2 cellular contexts compared by ENCODE assay signal in genomic region chr13:40445557-40445990, GRCh38.
TF ChIP-seq lines count a peak whose summit lies in the region.

No MANE protein-coding gene starts in this region.

TF ChIP-seq in GM23338, 12 proteins besides CTCF, POLR2A, EP300 and RAD21 (continued from another document):
- TF ChIP-seq ZNF462 (CRISPR knock-in tag; IDR thresholded peaks at IDR 0.05) (no peak), POLR2AphosphoS5 (IDR thresholded peaks at IDR 0.05; ENCODE audit: low read depth) (no peak), JUNB (IDR thresholded peaks at IDR 0.05; ENCODE audit: unreplicated experiment) (no peak), CREB1 (CRISPR knock-in tag; IDR thresholded peaks at IDR 0.05; ENCODE audit: low read depth) (no peak)
TF ChIP-seq in GM23338: peak in this region for 0.

TF ChIP-seq in GM12878, 131 proteins besides CTCF, POLR2A, EP300 and RAD21 (continued from another document and continues in another):
- TF ChIP-seq, protein P1, sequence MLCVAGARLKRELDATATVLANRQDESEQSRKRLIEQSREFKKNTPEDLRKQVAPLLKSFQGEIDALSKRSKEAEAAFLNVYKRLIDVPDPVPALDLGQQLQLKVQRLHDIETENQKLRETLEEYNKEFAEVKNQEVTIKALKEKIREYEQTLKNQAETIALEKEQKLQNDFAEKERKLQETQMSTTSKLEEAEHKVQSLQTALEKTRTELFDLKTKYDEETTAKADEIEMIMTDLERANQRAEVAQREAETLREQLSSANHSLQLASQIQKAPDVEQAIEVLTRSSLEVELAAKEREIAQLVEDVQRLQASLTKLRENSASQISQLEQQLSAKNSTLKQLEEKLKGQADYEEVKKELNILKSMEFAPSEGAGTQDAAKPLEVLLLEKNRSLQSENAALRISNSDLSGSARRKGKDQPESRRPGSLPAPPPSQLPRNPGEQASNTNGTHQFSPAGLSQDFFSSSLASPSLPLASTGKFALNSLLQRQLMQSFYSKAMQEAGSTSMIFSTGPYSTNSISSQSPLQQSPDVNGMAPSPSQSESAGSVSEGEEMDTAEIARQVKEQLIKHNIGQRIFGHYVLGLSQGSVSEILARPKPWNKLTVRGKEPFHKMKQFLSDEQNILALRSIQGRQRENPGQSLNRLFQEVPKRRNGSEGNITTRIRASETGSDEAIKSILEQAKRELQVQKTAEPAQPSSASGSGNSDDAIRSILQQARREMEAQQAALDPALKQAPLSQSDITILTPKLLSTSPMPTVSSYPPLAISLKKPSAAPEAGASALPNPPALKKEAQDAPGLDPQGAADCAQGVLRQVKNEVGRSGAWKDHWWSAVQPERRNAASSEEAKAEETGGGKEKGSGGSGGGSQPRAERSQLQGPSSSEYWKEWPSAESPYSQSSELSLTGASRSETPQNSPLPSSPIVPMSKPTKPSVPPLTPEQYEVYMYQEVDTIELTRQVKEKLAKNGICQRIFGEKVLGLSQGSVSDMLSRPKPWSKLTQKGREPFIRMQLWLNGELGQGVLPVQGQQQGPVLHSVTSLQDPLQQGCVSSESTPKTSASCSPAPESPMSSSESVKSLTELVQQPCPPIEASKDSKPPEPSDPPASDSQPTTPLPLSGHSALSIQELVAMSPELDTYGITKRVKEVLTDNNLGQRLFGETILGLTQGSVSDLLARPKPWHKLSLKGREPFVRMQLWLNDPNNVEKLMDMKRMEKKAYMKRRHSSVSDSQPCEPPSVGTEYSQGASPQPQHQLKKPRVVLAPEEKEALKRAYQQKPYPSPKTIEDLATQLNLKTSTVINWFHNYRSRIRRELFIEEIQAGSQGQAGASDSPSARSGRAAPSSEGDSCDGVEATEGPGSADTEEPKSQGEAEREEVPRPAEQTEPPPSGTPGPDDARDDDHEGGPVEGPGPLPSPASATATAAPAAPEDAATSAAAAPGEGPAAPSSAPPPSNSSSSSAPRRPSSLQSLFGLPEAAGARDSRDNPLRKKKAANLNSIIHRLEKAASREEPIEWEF (IDR thresholded peaks at IDR 0.05; ENCODE audit: insufficient replicate concordance, low read depth, low read length) = peak; percentile 83
- peak; percentile 78; the same call in 1 of the 2 replicates for TF ChIP-seq LARP7 (IDR thresholded peaks at IDR 0.05)
- peak; percentile 61 for TF ChIP-seq PBX3 (IDR thresholded peaks at IDR 0.05; ENCODE audit: insufficient replicate concordance, low read depth, low read length)
- no peak for TF ChIP-seq HDAC6 (IDR thresholded peaks at IDR 0.05; ENCODE audit: unreplicated experiment)
- TF ChIP-seq, protein P2, sequence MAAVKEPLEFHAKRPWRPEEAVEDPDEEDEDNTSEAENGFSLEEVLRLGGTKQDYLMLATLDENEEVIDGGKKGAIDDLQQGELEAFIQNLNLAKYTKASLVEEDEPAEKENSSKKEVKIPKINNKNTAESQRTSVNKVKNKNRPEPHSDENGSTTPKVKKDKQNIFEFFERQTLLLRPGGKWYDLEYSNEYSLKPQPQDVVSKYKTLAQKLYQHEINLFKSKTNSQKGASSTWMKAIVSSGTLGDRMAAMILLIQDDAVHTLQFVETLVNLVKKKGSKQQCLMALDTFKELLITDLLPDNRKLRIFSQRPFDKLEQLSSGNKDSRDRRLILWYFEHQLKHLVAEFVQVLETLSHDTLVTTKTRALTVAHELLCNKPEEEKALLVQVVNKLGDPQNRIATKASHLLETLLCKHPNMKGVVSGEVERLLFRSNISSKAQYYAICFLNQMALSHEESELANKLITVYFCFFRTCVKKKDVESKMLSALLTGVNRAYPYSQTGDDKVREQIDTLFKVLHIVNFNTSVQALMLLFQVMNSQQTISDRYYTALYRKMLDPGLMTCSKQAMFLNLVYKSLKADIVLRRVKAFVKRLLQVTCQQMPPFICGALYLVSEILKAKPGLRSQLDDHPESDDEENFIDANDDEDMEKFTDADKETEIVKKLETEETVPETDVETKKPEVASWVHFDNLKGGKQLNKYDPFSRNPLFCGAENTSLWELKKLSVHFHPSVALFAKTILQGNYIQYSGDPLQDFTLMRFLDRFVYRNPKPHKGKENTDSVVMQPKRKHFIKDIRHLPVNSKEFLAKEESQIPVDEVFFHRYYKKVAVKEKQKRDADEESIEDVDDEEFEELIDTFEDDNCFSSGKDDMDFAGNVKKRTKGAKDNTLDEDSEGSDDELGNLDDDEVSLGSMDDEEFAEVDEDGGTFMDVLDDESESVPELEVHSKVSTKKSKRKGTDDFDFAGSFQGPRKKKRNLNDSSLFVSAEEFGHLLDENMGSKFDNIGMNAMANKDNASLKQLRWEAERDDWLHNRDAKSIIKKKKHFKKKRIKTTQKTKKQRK (IDR thresholded peaks at IDR 0.05; ENCODE audit: low read depth, low read length) = no peak
- no peak for TF ChIP-seq NRF1 (conservative IDR thresholded peaks at IDR 0.05; ENCODE audit: low read depth, low read length)
- TF ChIP-seq TCF3 (IDR thresholded peaks at IDR 0.05; ENCODE audit: borderline replicate concordance, insufficient read depth, low read depth, low read length) = peak; percentile 100
- TF ChIP-seq GATAD2B (conservative IDR thresholded peaks at IDR 0.05; ENCODE audit: low read depth) = peak; percentile 99
- no peak for TF ChIP-seq RB1 (IDR thresholded peaks at IDR 0.05; ENCODE audit: borderline replicate concordance)
- peak; percentile 85 for TF ChIP-seq ZNF24 (IDR thresholded peaks at IDR 0.05)
- peak; percentile 99 for TF ChIP-seq TBL1XR1 (IDR thresholded peaks at IDR 0.05; ENCODE audit: low read depth, low read length)
- TF ChIP-seq, protein P3, sequence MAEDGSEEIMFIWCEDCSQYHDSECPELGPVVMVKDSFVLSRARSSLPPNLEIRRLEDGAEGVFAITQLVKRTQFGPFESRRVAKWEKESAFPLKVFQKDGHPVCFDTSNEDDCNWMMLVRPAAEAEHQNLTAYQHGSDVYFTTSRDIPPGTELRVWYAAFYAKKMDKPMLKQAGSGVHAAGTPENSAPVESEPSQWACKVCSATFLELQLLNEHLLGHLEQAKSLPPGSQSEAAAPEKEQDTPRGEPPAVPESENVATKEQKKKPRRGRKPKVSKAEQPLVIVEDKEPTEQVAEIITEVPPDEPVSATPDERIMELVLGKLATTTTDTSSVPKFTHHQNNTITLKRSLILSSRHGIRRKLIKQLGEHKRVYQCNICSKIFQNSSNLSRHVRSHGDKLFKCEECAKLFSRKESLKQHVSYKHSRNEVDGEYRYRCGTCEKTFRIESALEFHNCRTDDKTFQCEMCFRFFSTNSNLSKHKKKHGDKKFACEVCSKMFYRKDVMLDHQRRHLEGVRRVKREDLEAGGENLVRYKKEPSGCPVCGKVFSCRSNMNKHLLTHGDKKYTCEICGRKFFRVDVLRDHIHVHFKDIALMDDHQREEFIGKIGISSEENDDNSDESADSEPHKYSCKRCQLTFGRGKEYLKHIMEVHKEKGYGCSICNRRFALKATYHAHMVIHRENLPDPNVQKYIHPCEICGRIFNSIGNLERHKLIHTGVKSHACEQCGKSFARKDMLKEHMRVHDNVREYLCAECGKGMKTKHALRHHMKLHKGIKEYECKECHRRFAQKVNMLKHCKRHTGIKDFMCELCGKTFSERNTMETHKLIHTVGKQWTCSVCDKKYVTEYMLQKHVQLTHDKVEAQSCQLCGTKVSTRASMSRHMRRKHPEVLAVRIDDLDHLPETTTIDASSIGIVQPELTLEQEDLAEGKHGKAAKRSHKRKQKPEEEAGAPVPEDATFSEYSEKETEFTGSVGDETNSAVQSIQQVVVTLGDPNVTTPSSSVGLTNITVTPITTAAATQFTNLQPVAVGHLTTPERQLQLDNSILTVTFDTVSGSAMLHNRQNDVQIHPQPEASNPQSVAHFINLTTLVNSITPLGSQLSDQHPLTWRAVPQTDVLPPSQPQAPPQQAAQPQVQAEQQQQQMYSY (CRISPR knock-in tag; IDR thresholded peaks at IDR 0.05) = no peak
- TF ChIP-seq SP1 (IDR thresholded peaks at IDR 0.05; ENCODE audit: low read depth, low read length) = peak; percentile 89
- TF ChIP-seq, protein P4, sequence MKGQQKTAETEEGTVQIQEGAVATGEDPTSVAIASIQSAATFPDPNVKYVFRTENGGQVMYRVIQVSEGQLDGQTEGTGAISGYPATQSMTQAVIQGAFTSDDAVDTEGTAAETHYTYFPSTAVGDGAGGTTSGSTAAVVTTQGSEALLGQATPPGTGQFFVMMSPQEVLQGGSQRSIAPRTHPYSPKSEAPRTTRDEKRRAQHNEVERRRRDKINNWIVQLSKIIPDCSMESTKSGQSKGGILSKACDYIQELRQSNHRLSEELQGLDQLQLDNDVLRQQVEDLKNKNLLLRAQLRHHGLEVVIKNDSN (IDR thresholded peaks at IDR 0.05; ENCODE audit: borderline replicate concordance, extremely low read length, insufficient read depth, low read depth, low read length) = no peak
- TF ChIP-seq ZSCAN29 (IDR thresholded peaks at IDR 0.05) = peak; percentile 83
- TF ChIP-seq RFX5 (IDR thresholded peaks at IDR 0.05; ENCODE audit: low read depth, low read length) = no peak
- TF ChIP-seq PAX5 (IDR thresholded peaks at IDR 0.05; ENCODE audit: borderline replicate concordance, low read depth, low read length) = peak; percentile 100
- no peak for TF ChIP-seq HDAC2 (IDR thresholded peaks at IDR 0.05)
- TF ChIP-seq, protein P5, sequence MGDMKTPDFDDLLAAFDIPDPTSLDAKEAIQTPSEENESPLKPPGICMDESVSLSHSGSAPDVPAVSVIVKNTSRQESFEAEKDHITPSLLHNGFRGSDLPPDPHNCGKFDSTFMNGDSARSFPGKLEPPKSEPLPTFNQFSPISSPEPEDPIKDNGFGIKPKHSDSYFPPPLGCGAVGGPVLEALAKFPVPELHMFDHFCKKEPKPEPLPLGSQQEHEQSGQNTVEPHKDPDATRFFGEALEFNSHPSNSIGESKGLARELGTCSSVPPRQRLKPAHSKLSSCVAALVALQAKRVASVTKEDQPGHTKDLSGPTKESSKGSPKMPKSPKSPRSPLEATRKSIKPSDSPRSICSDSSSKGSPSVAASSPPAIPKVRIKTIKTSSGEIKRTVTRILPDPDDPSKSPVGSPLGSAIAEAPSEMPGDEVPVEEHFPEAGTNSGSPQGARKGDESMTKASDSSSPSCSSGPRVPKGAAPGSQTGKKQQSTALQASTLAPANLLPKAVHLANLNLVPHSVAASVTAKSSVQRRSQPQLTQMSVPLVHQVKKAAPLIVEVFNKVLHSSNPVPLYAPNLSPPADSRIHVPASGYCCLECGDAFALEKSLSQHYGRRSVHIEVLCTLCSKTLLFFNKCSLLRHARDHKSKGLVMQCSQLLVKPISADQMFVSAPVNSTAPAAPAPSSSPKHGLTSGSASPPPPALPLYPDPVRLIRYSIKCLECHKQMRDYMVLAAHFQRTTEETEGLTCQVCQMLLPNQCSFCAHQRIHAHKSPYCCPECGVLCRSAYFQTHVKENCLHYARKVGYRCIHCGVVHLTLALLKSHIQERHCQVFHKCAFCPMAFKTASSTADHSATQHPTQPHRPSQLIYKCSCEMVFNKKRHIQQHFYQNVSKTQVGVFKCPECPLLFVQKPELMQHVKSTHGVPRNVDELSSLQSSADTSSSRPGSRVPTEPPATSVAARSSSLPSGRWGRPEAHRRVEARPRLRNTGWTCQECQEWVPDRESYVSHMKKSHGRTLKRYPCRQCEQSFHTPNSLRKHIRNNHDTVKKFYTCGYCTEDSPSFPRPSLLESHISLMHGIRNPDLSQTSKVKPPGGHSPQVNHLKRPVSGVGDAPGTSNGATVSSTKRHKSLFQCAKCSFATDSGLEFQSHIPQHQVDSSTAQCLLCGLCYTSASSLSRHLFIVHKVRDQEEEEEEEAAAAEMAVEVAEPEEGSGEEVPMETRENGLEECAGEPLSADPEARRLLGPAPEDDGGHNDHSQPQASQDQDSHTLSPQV (IDR thresholded peaks at IDR 0.05) = 0 out of 2 replicates have a peak, but pooled peaks have one; percentile 36
- TF ChIP-seq, protein P6, sequence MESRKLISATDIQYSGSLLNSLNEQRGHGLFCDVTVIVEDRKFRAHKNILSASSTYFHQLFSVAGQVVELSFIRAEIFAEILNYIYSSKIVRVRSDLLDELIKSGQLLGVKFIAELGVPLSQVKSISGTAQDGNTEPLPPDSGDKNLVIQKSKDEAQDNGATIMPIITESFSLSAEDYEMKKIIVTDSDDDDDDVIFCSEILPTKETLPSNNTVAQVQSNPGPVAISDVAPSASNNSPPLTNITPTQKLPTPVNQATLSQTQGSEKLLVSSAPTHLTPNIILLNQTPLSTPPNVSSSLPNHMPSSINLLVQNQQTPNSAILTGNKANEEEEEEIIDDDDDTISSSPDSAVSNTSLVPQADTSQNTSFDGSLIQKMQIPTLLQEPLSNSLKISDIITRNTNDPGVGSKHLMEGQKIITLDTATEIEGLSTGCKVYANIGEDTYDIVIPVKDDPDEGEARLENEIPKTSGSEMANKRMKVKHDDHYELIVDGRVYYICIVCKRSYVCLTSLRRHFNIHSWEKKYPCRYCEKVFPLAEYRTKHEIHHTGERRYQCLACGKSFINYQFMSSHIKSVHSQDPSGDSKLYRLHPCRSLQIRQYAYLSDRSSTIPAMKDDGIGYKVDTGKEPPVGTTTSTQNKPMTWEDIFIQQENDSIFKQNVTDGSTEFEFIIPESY (IDR thresholded peaks at IDR 0.05) = no peak
- TF ChIP-seq MTA2 (IDR thresholded peaks at IDR 0.05; ENCODE audit: low read depth) = peak; percentile 99
- peak in 1 of 2 experiments; percentile 98; a peak in 2 of 4 replicates for TF ChIP-seq ETV6 (conservative IDR thresholded peaks at IDR 0.05 in 1 of 2, IDR thresholded peaks at IDR 0.05 in 1 of 2; ENCODE audit: borderline replicate concordance in 1 of 2, low read depth in 1 of 2)
- no peak for TF ChIP-seq POLR2AphosphoS2 (IDR thresholded peaks at IDR 0.05; ENCODE audit: low read depth, low read length)
- no peak for TF ChIP-seq SMAD5 (IDR thresholded peaks at IDR 0.05; ENCODE audit: low read depth)
- TF ChIP-seq CREM (IDR thresholded peaks at IDR 0.05; ENCODE audit: low read depth) = peak; percentile 96
- no peak; the same call in 1 of the 2 replicates for TF ChIP-seq NKRF (conservative IDR thresholded peaks at IDR 0.05)
- TF ChIP-seq PAX8 (IDR thresholded peaks at IDR 0.05) = peak; percentile 91; the same call in 1 of the 2 replicates
- TF ChIP-seq YY1 (IDR thresholded peaks at IDR 0.05; ENCODE audit: low read depth, low read length) = peak; percentile 78
- TF ChIP-seq ASH2L (IDR thresholded peaks at IDR 0.05; ENCODE audit: borderline replicate concordance, low read depth) = no peak
- TF ChIP-seq FOXK2 (IDR thresholded peaks at IDR 0.05) = no peak
- TF ChIP-seq STAT1 (conservative IDR thresholded peaks at IDR 0.05) = no peak
- no peak for TF ChIP-seq EZH2 (IDR thresholded peaks at IDR 0.05; ENCODE audit: borderline replicate concordance, control insufficient read depth, low read depth, low read length)
